In genomic region chr18:8615397-8616025, GRCh38 we compare ENCODE assay signal across 8 cellular contexts.
DNase-seq lines count a peak whose midpoint lies in the region.

No MANE protein-coding gene starts in this region.

- no peaks in the 10 kb centered on the region for H3K9me3 ChIP-seq in iPS-20b (ENCODE audit: insufficient read depth, low read depth, low read length)

- DNase-seq in DMS79 treated with DMSO at 0.1 percent for 48 hours (lab: John Stamatoyannopoulos, UW) (peak; percentile 98), NCI-H2029 treated with DMSO at 0.1 percent for 48 hours (lab: John Stamatoyannopoulos, UW) (peak; percentile 21), amniotic stem cell (lab: John Stamatoyannopoulos, UW) (peak; percentile 69), superior temporal gyrus (ENCODE audit: extremely low spot score) (peak; percentile 82), islet precursor cell (no peak)
- no peak for DNase-seq in effector CD8-positive, alpha-beta T cell (lab: John Stamatoyannopoulos, UW)
- no peak for DNase-seq in stimulated activated CD4-positive, alpha-beta T cell treated with anti-CD3 and anti-CD28 coated beads, Interleukin-2, amount 100 ng/mL, for 24 hours

- peak overlapping the region; percentile 43; the same call in 1 of the 2 replicates for H3K4me3 ChIP-seq in iPS-20b (ENCODE audit: low read length)

- no peaks in the 10 kb centered on the region for H3K27me3 ChIP-seq in iPS-20b (ENCODE audit: insufficient read depth, low read length)

- H3K9ac ChIP-seq in iPS-20b (ENCODE audit: low read depth, low read length), result peak overlapping the region; percentile 68

- H3K27ac ChIP-seq in iPS-20b (ENCODE audit: low read length), result peak overlapping the region; percentile 68

- peaks cover 15% of the 10 kb centered on the region for H3K36me3 ChIP-seq in iPS-20b (ENCODE audit: insufficient read depth, low read depth, low read length)

- peaks cover 61% of the 10 kb centered on the region for H3K4me1 ChIP-seq in iPS-20b (ENCODE audit: insufficient read depth, low read length)

Comparison
In these comparisons a context has a peak if more than half of its experiments do, and no peak if none do; other contexts are left out.
1. DNase-seq: peak in DMS79 treated with DMSO at 0.1 percent for 48 hours (single experiment), NCI-H2029 treated with DMSO at 0.1 percent for 48 hours (single experiment), amniotic stem cell (single experiment) and superior temporal gyrus (single experiment); none in effector CD8-positive, alpha-beta T cell (single experiment), stimulated activated CD4-positive, alpha-beta T cell treated with anti-CD3 and anti-CD28 coated beads, Interleukin-2, amount 100 ng/mL, for 24 hours (0 of 2) and islet precursor cell (single experiment).